In the genomic region with DNA sequence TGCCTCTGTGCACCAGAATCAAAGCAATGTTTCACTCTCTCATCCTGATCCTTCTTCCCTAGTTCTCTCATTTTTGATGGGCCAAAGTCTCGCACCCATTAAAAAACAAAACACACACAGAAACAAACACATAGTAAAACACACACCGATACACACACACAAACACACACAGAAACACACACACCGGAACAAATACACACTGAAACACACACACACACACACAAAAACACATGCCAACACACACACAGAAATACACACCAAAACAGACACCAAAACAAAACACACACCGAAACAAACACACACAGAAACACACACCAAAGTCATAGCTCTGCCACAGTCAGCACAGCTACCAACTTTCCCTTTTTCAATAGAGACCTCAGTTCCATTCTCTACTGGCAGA, we compare ENCODE assay signal across 12 cellular contexts. TPM values are rescaled to one million over a fixed set of nuclear protein-coding genes. Genes with fewer than 3 reads are reported as not detected.
DNase-seq lines count a peak whose midpoint lies in the region; ATAC-seq and TF ChIP-seq lines count a peak whose summit lies in the region.
"Had no signal": no experiment of that assay in that cellular context is flagged by ENCODE, and none has a peak within 500 bp of the region (broad histone marks: within the 10 kb centered on the region; RNA-seq: fewer than 3 reads in every experiment).

No MANE protein-coding gene starts in this region.

- H3K27ac ChIP-seq in left ventricle myocardium inferior (replicated peaks), result peak overlapping the region; percentile 90
- peak overlapping the region in 3 of 5 donors; percentile 68 to 93 (median 82) for H3K27ac ChIP-seq in adrenal gland
- peak overlapping the region; percentile 55 for H3K27ac ChIP-seq in mesodermal cell (ENCODE audit: low read depth, low read length, severe bottlenecking)
- H3K27ac ChIP-seq in upper lobe of right lung, result peak overlapping the region; percentile 80

- H3K9me3 ChIP-seq in left ventricle myocardium inferior (replicated peaks) (no peaks in the 10 kb centered on the region), adrenal gland (replicated peaks in 1 of 3) (no peaks in the 10 kb centered on the region), mesodermal cell (ENCODE audit: control insufficient read depth, low read length) (no peaks in the 10 kb centered on the region), upper lobe of right lung (no peaks in the 10 kb centered on the region)

- TF ChIP-seq CTCF in left ventricle myocardium inferior (IDR thresholded peaks at IDR 0.05; ENCODE audit: borderline replicate concordance) (no peak), adrenal gland (IDR thresholded peaks at IDR 0.05) (no peak), upper lobe of right lung (IDR thresholded peaks at IDR 0.05) (no peak), GM10266 (IDR thresholded peaks at IDR 0.05; ENCODE audit: control insufficient read depth, insufficient read depth, low read depth, missing control alignments) (no peak)

- peaks cover 84% of the 10 kb centered on the region for H3K4me1 ChIP-seq in left ventricle myocardium inferior
- H3K4me1 ChIP-seq in adrenal gland (replicated peaks in 1 of 2), result peaks cover 56 to 75% of the 10 kb centered on the region in 2 donors
- H3K4me1 ChIP-seq in mesodermal cell (ENCODE audit: control insufficient read depth, insufficient read depth, low read length, poor library complexity, severe bottlenecking), result peaks cover 26% of the 10 kb centered on the region
- peaks cover 73% of the 10 kb centered on the region for H3K4me1 ChIP-seq in upper lobe of right lung

- peak overlapping the region; percentile 10 for H3K4me3 ChIP-seq in left ventricle myocardium inferior
- H3K4me3 ChIP-seq in adrenal gland, result no peak overlapping the region
- H3K4me3 ChIP-seq in mesodermal cell (ENCODE audit: extremely low read depth, insufficient read depth, low read length, poor library complexity, severe bottlenecking), result no peak overlapping the region
- H3K4me3 ChIP-seq in upper lobe of right lung, result no peak overlapping the region

- no peak for DNase-seq in left ventricle myocardium inferior
- DNase-seq in Right ventricle myocardium inferior (ENCODE audit: missing footprints), result no peak
- no peak for DNase-seq in adrenal gland
- DNase-seq in upper lobe of right lung, result no peak
- no peak for DNase-seq in COLO829 (ENCODE audit: low spot score)
- DNase-seq in GM10266 (ENCODE audit: extremely low spot score), result no peak
- no peak for DNase-seq in NCI-H1436 (lab: John Stamatoyannopoulos, UW)
- DNase-seq: activated gamma-delta T cell; effector CD8-positive, alpha-beta T cell; NCI-H1048; NCI-H748 treated with DMSO at 0.1 percent for 48 hours had no signal

- intact Hi-C loops in left ventricle myocardium inferior (cut with micrococcal nuclease) (no loop called here), Right ventricle myocardium inferior (cut with DNase I) (no loop called here), adrenal gland (cut with DNase I) (no loop called here), upper lobe of right lung (cut with DNase I) (no loop called here)

- H3K36me3 ChIP-seq in left ventricle myocardium inferior, result peaks cover 45% of the 10 kb centered on the region
- H3K36me3 ChIP-seq in adrenal gland (replicated peaks in 1 of 2), result peaks cover 0 to 41% of the 10 kb centered on the region in 2 donors
- peaks cover 72% of the 10 kb centered on the region for H3K36me3 ChIP-seq in mesodermal cell (ENCODE audit: control insufficient read depth, insufficient read depth, low read length)
- H3K36me3 ChIP-seq in upper lobe of right lung, result peaks cover 50% of the 10 kb centered on the region

- ATAC-seq in Right ventricle myocardium inferior (no peak), upper lobe of right lung (no peak)

- H3K27me3 ChIP-seq in left ventricle myocardium inferior (ENCODE audit: low read depth) (no peaks in the 10 kb centered on the region), adrenal gland (no peaks in the 10 kb centered on the region), upper lobe of right lung (no peaks in the 10 kb centered on the region)

- TF ChIP-seq POLR2A in adrenal gland (IDR thresholded peaks at IDR 0.05), result no peak

- 90 to 97% (median 96%) methylated on average over 4 of the region's 4 CpGs for WGBS in adrenal gland, 4 donors
- 82 to 96% methylated on average over 3 to 4 of the region's 4 CpGs for WGBS in mesodermal cell (ENCODE audit: insufficient coverage in 2 of 2), 2 experiments

RNA-seq across cellular contexts. Expression of gene HSPB9, which starts 8.6 kb away (rescaled TPM):
- total RNA-seq in left ventricle myocardium inferior, result not detected
- total RNA-seq in Right ventricle myocardium inferior, result 0.11 TPM
- under 1 TPM in 4 of 8 donors, not detected in 4; 0.14 to 0.27 (median 0.17) TPM for total RNA-seq in adrenal gland
- polyA plus RNA-seq in adrenal gland, result under 1 TPM in 2 of 3 donors, not detected in 1; 0.20 to 0.72 TPM
- 0.15 TPM for polyA plus RNA-seq in mesodermal cell (2013, experiment 1 of 2)
- not detected for polyA plus RNA-seq in mesodermal cell (2013, experiment 2 of 2)
- not detected for total RNA-seq in upper lobe of right lung

RNA-seq across cellular contexts. Expression of gene KAT2A, which starts 10.1 kb away (rescaled TPM):
- total RNA-seq in left ventricle myocardium inferior (25.7 TPM), Right ventricle myocardium inferior (22.0 TPM), adrenal gland (100 to 1,000 TPM in 1 of 8 donors, 10 to 100 TPM in 7; 16.0 to 136 (median 57.3) TPM), upper lobe of right lung (45.3 TPM)
- 100 to 1,000 TPM in 2 of 3 donors, 10 to 100 TPM in 1; 23.7 to 671 (median 386) TPM for polyA plus RNA-seq in adrenal gland
- polyA plus RNA-seq in mesodermal cell (2013, experiment 1 of 2), result 30.2 TPM
- polyA plus RNA-seq in mesodermal cell (2013, experiment 2 of 2), result 23.6 TPM

RNA-seq across cellular contexts. Expression of gene DHX58, which starts 18.7 kb away (rescaled TPM):
- total RNA-seq in left ventricle myocardium inferior (3.1 TPM), Right ventricle myocardium inferior (5.0 TPM), adrenal gland (10 to 100 TPM; 17.9 to 40.8 (median 31.9) TPM), upper lobe of right lung (27.5 TPM)
- polyA plus RNA-seq in adrenal gland, result 100 to 1,000 TPM in 1 of 3 donors, 10 to 100 TPM in 2; 16.3 to 117 (median 88.0) TPM
- polyA plus RNA-seq in mesodermal cell (2013, experiment 1 of 2), result 0.33 TPM
- not detected for polyA plus RNA-seq in mesodermal cell (2013, experiment 2 of 2)

RNA-seq across cellular contexts. Expression of gene RAB5C, which starts 23.6 kb away (rescaled TPM):
- total RNA-seq in left ventricle myocardium inferior, result 38.6 TPM
- 45.6 TPM for total RNA-seq in Right ventricle myocardium inferior
- 100 to 1,000 TPM; 126 to 216 (median 163) TPM for total RNA-seq in adrenal gland
- 100 to 1,000 TPM in 2 of 3 donors, 10 to 100 TPM in 1; 55.8 to 206 (median 115) TPM for polyA plus RNA-seq in adrenal gland
- polyA plus RNA-seq in mesodermal cell (2013, experiment 1 of 2), result 137 TPM
- polyA plus RNA-seq in mesodermal cell (2013, experiment 2 of 2), result 122 TPM
- total RNA-seq in upper lobe of right lung, result 154 TPM

RNA-seq across cellular contexts. Expression of gene ZNF385C, which starts 33.0 kb away (rescaled TPM):
- total RNA-seq in left ventricle myocardium inferior (0.49 TPM), Right ventricle myocardium inferior (0.11 TPM), adrenal gland (under 1 TPM in 2 of 8 donors, not detected in 6; 0.07 to 0.11 TPM), upper lobe of right lung (0.78 TPM)
- under 1 TPM; 0.11 to 0.16 (median 0.13) TPM for polyA plus RNA-seq in adrenal gland
- polyA plus RNA-seq in mesodermal cell (2013, experiment 1 of 2), result 2.0 TPM
- polyA plus RNA-seq in mesodermal cell (2013, experiment 2 of 2), result 1.7 TPM
